ENCODE assay signal across 17 cellular contexts in the genomic region with DNA sequence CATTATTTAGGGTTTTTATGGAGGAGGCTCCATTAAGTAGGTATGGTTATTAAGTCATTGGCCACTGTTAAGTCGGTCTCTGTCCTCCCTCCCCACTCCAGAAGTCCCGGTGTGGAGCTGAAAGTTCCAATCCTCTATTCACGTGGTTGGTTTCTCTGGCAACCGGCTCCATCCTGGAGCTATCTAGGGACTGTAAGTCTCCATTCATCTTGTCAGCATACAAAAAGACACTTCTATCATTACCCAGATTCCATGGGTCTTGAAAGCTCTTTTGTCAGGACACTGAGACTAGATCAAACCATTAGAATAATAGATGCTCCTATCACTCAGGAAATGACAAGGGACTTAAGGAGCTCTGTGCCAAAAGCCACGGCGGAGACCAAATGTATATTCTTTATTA.
DNase-seq lines count a peak whose midpoint lies in the region; ATAC-seq and TF ChIP-seq lines count a peak whose summit lies in the region.
"Had no signal": no experiment of that assay in that cellular context is flagged by ENCODE, and none has a peak within 500 bp of the region (broad histone marks: within the 10 kb centered on the region; RNA-seq: fewer than 3 reads in every experiment).

No MANE protein-coding gene starts in this region.

- H3K36me3 ChIP-seq in GM23338 (ENCODE audit: insufficient read depth) (no peaks in the 10 kb centered on the region), brain microvascular endothelial cell (replicated peaks) (no peaks in the 10 kb centered on the region)
- H3K36me3 ChIP-seq: Peyer's patch, SJSA1 had no signal

- H3K36me3 Mint-ChIP-seq in GM23338 (ENCODE audit: low read depth) (no peaks in the 10 kb centered on the region), brain (peaks cover 17% of the 10 kb centered on the region)

- no peaks in the 10 kb centered on the region for H3K79me2 ChIP-seq in GM23338 (replicated peaks; ENCODE audit: insufficient read depth)

- no peak overlapping the region for H3K4me2 ChIP-seq in GM23338

- no peak overlapping the region for H2AFZ ChIP-seq in GM23338

- no peak for ATAC-seq in GM23338
- no peak for ATAC-seq in GM21515 (IDR thresholded peaks at IDR 0.05; ENCODE audit: unreplicated experiment)

- no peak overlapping the region for H3K27ac Mint-ChIP-seq in GM23338
- H3K27ac Mint-ChIP-seq in brain: peak overlapping the region in 3 of 5 experiments; percentile 22 to 35 (median 31)

- no peak overlapping the region for H3K4me3 Mint-ChIP-seq in GM23338
- peak overlapping the region in 1 of 5 experiments; percentile 28 for H3K4me3 Mint-ChIP-seq in brain
- H3K4me3 Mint-ChIP-seq: CD8-positive, alpha-beta memory T cell had no signal

- peak; percentile 11 for DNase-seq in GM23338 (ENCODE audit: low spot score)
- peak; percentile 56 for DNase-seq in medulla oblongata (ENCODE audit: extremely low spot score)
- DNase-seq in superior temporal gyrus (ENCODE audit: extremely low spot score): peak; percentile 27
- DNase-seq in brain microvascular endothelial cell: no peak
- DNase-seq in DMS53 (lab: John Stamatoyannopoulos, UW): no peak
- DNase-seq: CD8-positive, alpha-beta memory T cell; DND-41; GOT3; MM.1S; NCI-H1092 treated with DMSO at 0.1 percent for 48 hours; NCI-H2081; NCI-H748 treated with DMSO at 0.1 percent for 48 hours; NK-92 treated with Interleukin-12 subunit alpha and Interleukin-12 subunit beta, amount 100 ng/mL, for 24 hours; Peyer's patch had no signal

- H3K4me1 ChIP-seq in GM23338 (ENCODE audit: insufficient read depth): no peaks in the 10 kb centered on the region
- H3K4me1 ChIP-seq: Peyer's patch, SJSA1 had no signal

- no peaks in the 10 kb centered on the region for H4K20me1 ChIP-seq in GM23338 (replicated peaks; ENCODE audit: insufficient read depth)

- no peaks in the 10 kb centered on the region for H3F3A ChIP-seq in GM23338 (replicated peaks; ENCODE audit: low read depth)

- H3K27ac ChIP-seq in GM23338 (ENCODE audit: low read depth): no peak overlapping the region
- H3K27ac ChIP-seq in brain microvascular endothelial cell: no peak overlapping the region
- H3K27ac ChIP-seq: Peyer's patch, SJSA1 had no signal

- no peaks in the 10 kb centered on the region for H3K9me3 Mint-ChIP-seq in GM23338
- H3K9me3 Mint-ChIP-seq in brain: peaks cover 0 to 3% (median 0%) of the 10 kb centered on the region in 5 experiments
- H3K9me3 Mint-ChIP-seq: CD8-positive, alpha-beta memory T cell had no signal

- H3K9me2 ChIP-seq in GM23338 (ENCODE audit: insufficient read depth): no peaks in the 10 kb centered on the region

- peaks cover 18% of the 10 kb centered on the region; the same call in 2 of the 3 replicates for H3K4me1 Mint-ChIP-seq in GM23338
- H3K4me1 Mint-ChIP-seq in brain: peaks cover 43% of the 10 kb centered on the region

- H3K27me3 Mint-ChIP-seq in GM23338 (ENCODE audit: insufficient read depth, low read depth, poor library complexity) (no peaks in the 10 kb centered on the region), brain (no peaks in the 10 kb centered on the region)
- H3K27me3 Mint-ChIP-seq: CD8-positive, alpha-beta memory T cell had no signal

- in situ Hi-C loops in brain microvascular endothelial cell (cut with HindIII; ENCODE audit: low pct_ligation_motif_present, low sequenced_read_pairs): no loop called here

- H3K27me3 ChIP-seq in GM23338 (ENCODE audit: insufficient read depth): no peaks in the 10 kb centered on the region
- H3K27me3 ChIP-seq in brain microvascular endothelial cell (replicated peaks): no peaks in the 10 kb centered on the region
- H3K27me3 ChIP-seq: Peyer's patch, SJSA1 had no signal

- H3K4me3 ChIP-seq in GM23338 (no peak overlapping the region), brain microvascular endothelial cell (ENCODE audit: low read depth, low read length) (no peak overlapping the region)
- H3K4me3 ChIP-seq: Peyer's patch, SJSA1 had no signal

- no peak for TF ChIP-seq CTCF in GM23338 (conservative IDR thresholded peaks at IDR 0.05; ENCODE audit: low read depth in 2 of 2)
- no peak for TF ChIP-seq CTCF in brain (conservative IDR thresholded peaks at IDR 0.05)
- TF ChIP-seq CTCF in brain microvascular endothelial cell (IDR thresholded peaks at IDR 0.05; ENCODE audit: low read depth, low read length, missing control alignments): no peak

TF ChIP-seq in GM23338, 12 proteins besides CTCF, POLR2A, EP300 and RAD21:
- TF ChIP-seq POLR2AphosphoS5 (IDR thresholded peaks at IDR 0.05; ENCODE audit: low read depth): no peak
- no peak for TF ChIP-seq STAT1 (IDR thresholded peaks at IDR 0.05; ENCODE audit: unreplicated experiment)
- no peak for TF ChIP-seq ZNF114 (CRISPR knock-in tag; IDR thresholded peaks at IDR 0.05)
- no peak for TF ChIP-seq JUNB (IDR thresholded peaks at IDR 0.05; ENCODE audit: unreplicated experiment)
- no peak for TF ChIP-seq EZH2 (IDR thresholded peaks at IDR 0.05; ENCODE audit: low read depth, unreplicated experiment)
- TF ChIP-seq CREB1 (CRISPR knock-in tag; IDR thresholded peaks at IDR 0.05; ENCODE audit: low read depth): no peak
- no peak for TF ChIP-seq ZNF331 (CRISPR knock-in tag; IDR thresholded peaks at IDR 0.05; ENCODE audit: low read depth)
- TF ChIP-seq ETS1 (IDR thresholded peaks at IDR 0.05): no peak
- TF ChIP-seq EZH2phosphoT487 (IDR thresholded peaks at IDR 0.05; ENCODE audit: unreplicated experiment): no peak
- TF ChIP-seq NANOG (IDR thresholded peaks at IDR 0.05; ENCODE audit: borderline replicate concordance): no peak
- TF ChIP-seq, protein P1, sequence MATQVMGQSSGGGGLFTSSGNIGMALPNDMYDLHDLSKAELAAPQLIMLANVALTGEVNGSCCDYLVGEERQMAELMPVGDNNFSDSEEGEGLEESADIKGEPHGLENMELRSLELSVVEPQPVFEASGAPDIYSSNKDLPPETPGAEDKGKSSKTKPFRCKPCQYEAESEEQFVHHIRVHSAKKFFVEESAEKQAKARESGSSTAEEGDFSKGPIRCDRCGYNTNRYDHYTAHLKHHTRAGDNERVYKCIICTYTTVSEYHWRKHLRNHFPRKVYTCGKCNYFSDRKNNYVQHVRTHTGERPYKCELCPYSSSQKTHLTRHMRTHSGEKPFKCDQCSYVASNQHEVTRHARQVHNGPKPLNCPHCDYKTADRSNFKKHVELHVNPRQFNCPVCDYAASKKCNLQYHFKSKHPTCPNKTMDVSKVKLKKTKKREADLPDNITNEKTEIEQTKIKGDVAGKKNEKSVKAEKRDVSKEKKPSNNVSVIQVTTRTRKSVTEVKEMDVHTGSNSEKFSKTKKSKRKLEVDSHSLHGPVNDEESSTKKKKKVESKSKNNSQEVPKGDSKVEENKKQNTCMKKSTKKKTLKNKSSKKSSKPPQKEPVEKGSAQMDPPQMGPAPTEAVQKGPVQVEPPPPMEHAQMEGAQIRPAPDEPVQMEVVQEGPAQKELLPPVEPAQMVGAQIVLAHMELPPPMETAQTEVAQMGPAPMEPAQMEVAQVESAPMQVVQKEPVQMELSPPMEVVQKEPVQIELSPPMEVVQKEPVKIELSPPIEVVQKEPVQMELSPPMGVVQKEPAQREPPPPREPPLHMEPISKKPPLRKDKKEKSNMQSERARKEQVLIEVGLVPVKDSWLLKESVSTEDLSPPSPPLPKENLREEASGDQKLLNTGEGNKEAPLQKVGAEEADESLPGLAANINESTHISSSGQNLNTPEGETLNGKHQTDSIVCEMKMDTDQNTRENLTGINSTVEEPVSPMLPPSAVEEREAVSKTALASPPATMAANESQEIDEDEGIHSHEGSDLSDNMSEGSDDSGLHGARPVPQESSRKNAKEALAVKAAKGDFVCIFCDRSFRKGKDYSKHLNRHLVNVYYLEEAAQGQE (IDR thresholded peaks at IDR 0.05; ENCODE audit: unreplicated experiment): no peak

Comparison
In these comparisons a context has a peak if more than half of its experiments do, and no peak if none do; other contexts are left out.
1. DNase-seq: peak in GM23338 (single experiment), medulla oblongata (single experiment) and superior temporal gyrus (single experiment); none in brain microvascular endothelial cell (single experiment) and DMS53 (single experiment).